In genomic region chrX:138711399-138712347, GRCh38 we compare ENCODE assay signal across 8 cellular contexts. TPM values are rescaled to one million over a fixed set of nuclear protein-coding genes. Genes with fewer than 3 reads are reported as not detected.
DNase-seq lines count a peak whose midpoint lies in the region; ATAC-seq and TF ChIP-seq lines count a peak whose summit lies in the region.

TSS of gene FGF13 (minus strand) at chrX:138711717. CDS start at chrX:138711003, 714 bp downstream.

- H3K9me3 ChIP-seq in gastroesophageal sphincter = no peaks in the 10 kb centered on the region

- peak; percentile 69 for ATAC-seq in gastroesophageal sphincter
- ATAC-seq in HG03045 (IDR thresholded peaks at IDR 0.05; ENCODE audit: unreplicated experiment) = no peak

- H3K27me3 ChIP-seq in gastroesophageal sphincter = no peaks in the 10 kb centered on the region

- TF ChIP-seq CTCF in GM12865 (IDR thresholded peaks at IDR 0.05; ENCODE audit: insufficient read depth, low read depth, low read length, missing control alignments) (no peak), gastroesophageal sphincter (IDR thresholded peaks at IDR 0.05) (peak; percentile 9 to 63 (median 38))

- peaks cover 0 to 11% (median 0%) of the 10 kb centered on the region in 3 donors for H3K4me1 ChIP-seq in gastroesophageal sphincter

- H3K4me3 ChIP-seq in GM12865 (ENCODE audit: low read depth, low read length) = no peak within 1 kb of the TSS
- H3K4me3 ChIP-seq in gastroesophageal sphincter = peak within 1 kb of the TSS; percentile 62 to 92

- DNase-seq in GM12865 (ENCODE audit: low read depth) = peak; percentile 2
- DNase-seq in NCI-H69 (lab: John Stamatoyannopoulos, UW) = peak; percentile 58
- DNase-seq in occipital lobe (lab: John Stamatoyannopoulos, UW) = peak; percentile 23
- DNase-seq in mucosa of gallbladder (ENCODE audit: low spot score) = no peak
- DNase-seq in activated gamma-delta T cell (lab: John Stamatoyannopoulos, UW) = no peak
- DNase-seq in HCEC 1CT = no peak

- peak within 1 kb of the TSS; percentile 27 to 78 (median 76) for H3K27ac ChIP-seq in gastroesophageal sphincter

- no peaks in the 10 kb centered on the region for H3K36me3 ChIP-seq in gastroesophageal sphincter

- TF ChIP-seq EP300 in gastroesophageal sphincter (IDR thresholded peaks at IDR 0.05) = no peak

- no peak for TF ChIP-seq POLR2A in gastroesophageal sphincter (IDR thresholded peaks at IDR 0.05)

- 0% methylated on average over 5 of the region's 65 CpGs; no CpG with 5 or more reads in 1 of the 2 donors for WGBS in gastroesophageal sphincter (ENCODE audit: low coverage in 1 of 2), 2 donors

RNA-seq across cellular contexts. Expression of gene FGF13, which starts in this region (rescaled TPM):
- total RNA-seq in gastroesophageal sphincter (10 to 100 TPM in 3 of 4 donors, 1 to 10 TPM in 1; 4.7 to 19.3 (median 14.8) TPM), occipital lobe (136 TPM), mucosa of gallbladder (9.4 TPM)

Comparison
In these comparisons a context has a peak if more than half of its experiments do, and no peak if none do; other contexts are left out.
1. DNase-seq: peak in GM12865 (single experiment), NCI-H69 (single experiment) and occipital lobe (single experiment); none in mucosa of gallbladder (single experiment), activated gamma-delta T cell (single experiment) and HCEC 1CT (single experiment).